In genomic region chr12:52037248-52037861, GRCh38 we compare ENCODE assay signal across 9 cellular contexts. TPM values are rescaled to one million over a fixed set of nuclear protein-coding genes. Genes with fewer than 3 reads are reported as not detected.
A peak's percentile ranks its signal among the peaks of the same experiment; 100 is the strongest.
DNase-seq lines count a peak whose midpoint lies in the region; ATAC-seq, FAIRE-seq and TF ChIP-seq lines count a peak whose summit lies in the region.
"Had no signal": no experiment of that assay in that cellular context is flagged by ENCODE, and none has a peak within 500 bp of the region (broad histone marks: within the 10 kb centered on the region; RNA-seq: fewer than 3 reads in every experiment).

No MANE protein-coding gene starts in this region.

- H3K9ac ChIP-seq in kidney (ENCODE audit: low read length in 2 of 2), result peak overlapping the region; percentile 83 to 86

- intact Hi-C loops in kidney (cut with DNase I), result no loop called here

- no peak for TF ChIP-seq CTCF in C4-2B (conservative IDR thresholded peaks at IDR 0.05)
- TF ChIP-seq CTCF in kidney (IDR thresholded peaks at IDR 0.05; ENCODE audit: borderline replicate concordance, extremely low read depth, insufficient read depth), result no peak

- peak overlapping the region in 1 of 2 donors; percentile 87 for H3K27ac Mint-ChIP-seq in stimulated activated naive CD8-positive, alpha-beta T cell treated with anti-CD3 and anti-CD28 coated beads, Interleukin-15, amount 100 ng/mL, for 72 hours

- H3K27me3 Mint-ChIP-seq in stimulated activated naive CD8-positive, alpha-beta T cell treated with anti-CD3 and anti-CD28 coated beads, Interleukin-15, amount 100 ng/mL, for 72 hours, result no peaks in the 10 kb centered on the region

- peak overlapping the region; percentile 85 to 95 for H3K4me3 Mint-ChIP-seq in stimulated activated naive CD8-positive, alpha-beta T cell treated with anti-CD3 and anti-CD28 coated beads, Interleukin-15, amount 100 ng/mL, for 72 hours

- no peaks in the 10 kb centered on the region for H3K9me3 Mint-ChIP-seq in stimulated activated naive CD8-positive, alpha-beta T cell treated with anti-CD3 and anti-CD28 coated beads, Interleukin-15, amount 100 ng/mL, for 72 hours

- H3K36me3 ChIP-seq in kidney (ENCODE audit: control insufficient read depth in 1 of 2, insufficient read depth in 2 of 2, low read length in 2 of 2), result no peaks in the 10 kb centered on the region

- FAIRE-seq in kidney (lab: Jason Lieb, UNC), result no peak

- H3K9me3 ChIP-seq in kidney (ENCODE audit: control insufficient read depth in 1 of 2, low read length in 2 of 2), result no peaks in the 10 kb centered on the region

- ATAC-seq in HG03571 (IDR thresholded peaks at IDR 0.05; ENCODE audit: unreplicated experiment) (peak; percentile 5), GM21529 (IDR thresholded peaks at IDR 0.05; ENCODE audit: unreplicated experiment) (no peak), HG02885 (IDR thresholded peaks at IDR 0.05; ENCODE audit: poor library complexity, unreplicated experiment) (no peak)
- peak; percentile 21 for ATAC-seq in stimulated activated naive CD8-positive, alpha-beta T cell treated with anti-CD3 and anti-CD28 coated beads, Interleukin-15, amount 100 ng/mL, for 72 hours

- H3K27ac ChIP-seq in C4-2B (peak overlapping the region; percentile 80), kidney (ENCODE audit: low read depth in 2 of 2, low read length in 2 of 2) (peak overlapping the region; percentile 59 to 63)

- H3K4me3 ChIP-seq in kidney (ENCODE audit: low read length in 2 of 2), result peak overlapping the region; percentile 59 to 77

- peaks cover 20 to 27% of the 10 kb centered on the region in 2 donors for H3K4me1 ChIP-seq in kidney (ENCODE audit: control insufficient read depth in 1 of 2, insufficient read depth in 1 of 2, low read depth in 1 of 2, low read length in 2 of 2)

- DNase-seq in astrocyte of the hippocampus (ENCODE audit: low read depth, low spot score) (peak; percentile 82), kidney (peak; percentile 88)
- DNase-seq in stimulated activated naive CD8-positive, alpha-beta T cell treated with anti-CD3 and anti-CD28 coated beads, Interleukin-15, amount 100 ng/mL, for 72 hours, result peak; percentile 34 to 36
- no peak for DNase-seq in activated CD4-positive, CD25-positive, alpha-beta regulatory T cell treated with anti-CD3 and anti-CD28 coated beads, Interleukin-2, amount 50 U/mL, for 72 hours

- H3K4me1 Mint-ChIP-seq in stimulated activated naive CD8-positive, alpha-beta T cell treated with anti-CD3 and anti-CD28 coated beads, Interleukin-15, amount 100 ng/mL, for 72 hours, result peaks cover 87% of the 10 kb centered on the region

RNA-seq across cellular contexts. Expression of gene NR4A1, which starts 13.9 kb away (rescaled TPM):
- 37.2 TPM for total RNA-seq in kidney
- 54.1 TPM for polyA plus RNA-seq in kidney (ENCODE audit: insufficient read depth, low read depth, low replicate concordance)

RNA-seq across cellular contexts. Expression of gene TAMALIN, which starts 30.6 kb away (rescaled TPM):
- 52.3 TPM for total RNA-seq in kidney
- 22.3 TPM for polyA plus RNA-seq in kidney (ENCODE audit: insufficient read depth, low read depth, low replicate concordance)

RNA-seq across cellular contexts. Expression of gene ATG101, which starts 32.4 kb away (rescaled TPM):
- 32.1 TPM for total RNA-seq in kidney
- 53.0 TPM for polyA plus RNA-seq in kidney (ENCODE audit: insufficient read depth, low read depth, low replicate concordance)

RNA-seq across cellular contexts. Expression of gene SMIM41, which starts 42.1 kb away (rescaled TPM):
- total RNA-seq in kidney, result 0.31 TPM
- not detected for polyA plus RNA-seq in kidney (ENCODE audit: insufficient read depth, low read depth, low replicate concordance)
- total RNA-seq: RPMI7951 had no signal

Comparison
In these comparisons a context has a peak if more than half of its experiments do, and no peak if none do; other contexts are left out.
1. ATAC-seq: peak in HG03571 (single experiment) and stimulated activated naive CD8-positive, alpha-beta T cell treated with anti-CD3 and anti-CD28 coated beads, Interleukin-15, amount 100 ng/mL, for 72 hours (single experiment); none in GM21529 (single experiment) and HG02885 (single experiment).